21 cellular contexts compared by ENCODE assay signal in the genomic region with DNA sequence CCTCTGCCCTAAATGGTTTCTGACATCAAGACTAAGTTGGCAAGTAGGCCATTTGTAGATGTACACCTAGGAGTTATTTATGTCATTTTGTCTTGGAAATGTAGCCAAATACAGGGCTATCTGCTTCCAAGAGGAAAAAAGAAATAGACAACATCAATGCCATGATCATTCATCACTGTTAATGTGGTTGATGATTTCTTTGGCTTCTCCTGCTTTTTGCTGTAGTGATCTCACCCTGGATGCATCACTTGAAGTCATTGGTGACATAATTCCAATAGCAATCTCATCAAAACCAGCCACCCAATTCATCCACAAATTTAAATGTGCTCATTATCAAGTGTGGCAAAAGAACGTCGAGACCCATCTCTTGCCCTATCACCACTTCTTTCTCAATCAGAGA.
A peak's percentile ranks its signal among the peaks of the same experiment; 100 is the strongest.
DNase-seq lines count a peak whose midpoint lies in the region; FAIRE-seq and TF ChIP-seq lines count a peak whose summit lies in the region.
"Had no signal": no experiment of that assay in that cellular context is flagged by ENCODE, and none has a peak within 500 bp of the region (broad histone marks: within the 10 kb centered on the region; RNA-seq: fewer than 3 reads in every experiment).

No MANE protein-coding gene starts in this region.

- no peak for FAIRE-seq in astrocyte (lab: Jason Lieb, UNC)
- FAIRE-seq: A204.1, GM12878, GM19239 had no signal

- DNase-seq in GM23248, result peak; percentile 25
- peak; percentile 50 for DNase-seq in astrocyte (ENCODE audit: low read depth)
- peak; percentile 10 for DNase-seq in fibroblast of peridontal ligament (ENCODE audit: extremely low read depth)
- no peak for DNase-seq in foreskin melanocyte
- DNase-seq in activated gamma-delta T cell treated with Interleukin-2 at 50 U/mL for 16 hours, result no peak
- no peak for DNase-seq in NCI-H2029 treated with DMSO at 0.1 percent for 48 hours (lab: John Stamatoyannopoulos, UW)
- DNase-seq: Caco-2; CD4-positive, CD25-positive, alpha-beta regulatory T cell; CD8-positive, alpha-beta T cell; DMS153; DND-41; GDM1; H9 had no signal

- H3K27me3 ChIP-seq in GM23248 (replicated peaks; ENCODE audit: insufficient read depth), result no peaks in the 10 kb centered on the region
- H3K27me3 ChIP-seq in astrocyte (ENCODE audit: insufficient read depth, low read length), result no peaks in the 10 kb centered on the region
- H3K27me3 ChIP-seq: BLaER1 had no signal

- in situ Hi-C loops in GM23248 (cut with MboI), result no loop called here

- no peaks in the 10 kb centered on the region for H3K9me3 Mint-ChIP-seq in astrocyte (ENCODE audit: unreplicated experiment)
- H3K9me3 Mint-ChIP-seq: GM23338, H9 had no signal

- H3F3A ChIP-seq in GM23248 (ENCODE audit: insufficient read depth), result no peaks in the 10 kb centered on the region

- H3K4me1 ChIP-seq in GM23248 (ENCODE audit: insufficient read depth) (no peaks in the 10 kb centered on the region), astrocyte (ENCODE audit: insufficient read depth, low read length) (no peaks in the 10 kb centered on the region)
- H3K4me1 ChIP-seq: Caco-2 had no signal

- H3K4me3 ChIP-seq in GM23248, result no peak overlapping the region
- no peak overlapping the region for H3K4me3 ChIP-seq in astrocyte (ENCODE audit: insufficient read depth, low read depth, low read length)
- H3K4me3 ChIP-seq: BLaER1, GM12878, GM23338 had no signal

- no peaks in the 10 kb centered on the region for H3K4me1 Mint-ChIP-seq in astrocyte (ENCODE audit: low read depth, unreplicated experiment)
- H3K4me1 Mint-ChIP-seq: B cell; CD4-positive, CD25-positive, alpha-beta regulatory T cell; H9 had no signal

- no peak overlapping the region for H3K9ac ChIP-seq in GM23248
- no peak overlapping the region for H3K9ac ChIP-seq in astrocyte (ENCODE audit: low read length)
- H3K9ac ChIP-seq: BLaER1 had no signal

- no peak overlapping the region for H3K27ac Mint-ChIP-seq in astrocyte (ENCODE audit: unreplicated experiment)
- H3K27ac Mint-ChIP-seq: B cell; CD4-positive, CD25-positive, alpha-beta regulatory T cell; CD8-positive, alpha-beta T cell; GM23338; H9 had no signal

- WGBS in GM23248 (ENCODE audit: low coverage in 1 of 2, low lambda C conversion rate in 2 of 2, missing lambda C conversion rate in 2 of 2), 2 experiments, result 28 to 33% methylated on average over 2 of the region's 2 CpGs

- no peak overlapping the region for H3K27ac ChIP-seq in GM23248
- H3K27ac ChIP-seq in astrocyte (ENCODE audit: low read depth, low read length), result no peak overlapping the region
- H3K27ac ChIP-seq: 22Rv1, BLaER1, C4-2B had no signal

- TF ChIP-seq CTCF in astrocyte (IDR thresholded peaks at IDR 0.05; ENCODE audit: insufficient read depth, low read depth, low read length), result no peak

- no peak overlapping the region for H3K4me2 ChIP-seq in GM23248 (ENCODE audit: unreplicated experiment)
- no peak overlapping the region for H3K4me2 ChIP-seq in astrocyte (ENCODE audit: low read length)
- H3K4me2 ChIP-seq: BLaER1, GM23338 had no signal

- H3K4me3 Mint-ChIP-seq in astrocyte (ENCODE audit: unreplicated experiment), result no peak overlapping the region
- H3K4me3 Mint-ChIP-seq: B cell; CD4-positive, CD25-positive, alpha-beta regulatory T cell; CD8-positive, alpha-beta T cell; GM23338; H9 had no signal

- H3K36me3 Mint-ChIP-seq in astrocyte (ENCODE audit: low read depth, unreplicated experiment), result no peaks in the 10 kb centered on the region
- H3K36me3 Mint-ChIP-seq: CD4-positive, CD25-positive, alpha-beta regulatory T cell; CD8-positive, alpha-beta T cell had no signal

- no peaks in the 10 kb centered on the region for H3K27me3 Mint-ChIP-seq in astrocyte (ENCODE audit: low read depth, unreplicated experiment)
- H3K27me3 Mint-ChIP-seq: B cell; CD4-positive, CD25-positive, alpha-beta regulatory T cell had no signal

- H3K9me3 ChIP-seq in GM23248 (ENCODE audit: low read depth), result no peaks in the 10 kb centered on the region
- no peaks in the 10 kb centered on the region for H3K9me3 ChIP-seq in astrocyte (ENCODE audit: insufficient read depth, low read depth, low read length)
- H3K9me3 ChIP-seq: Caco-2 had no signal

- H3K36me3 ChIP-seq in GM23248 (ENCODE audit: low read depth), result no peaks in the 10 kb centered on the region
- H3K36me3 ChIP-seq in astrocyte (ENCODE audit: insufficient read depth, low read length), result no peaks in the 10 kb centered on the region
- H3K36me3 ChIP-seq: BLaER1 had no signal

- H3K9me2 ChIP-seq in GM23248 (ENCODE audit: insufficient read depth), result no peaks in the 10 kb centered on the region

- H2AFZ ChIP-seq in GM23248 (no peak overlapping the region), astrocyte (ENCODE audit: low read depth, low read length) (no peak overlapping the region)
- H2AFZ ChIP-seq: GM23338 had no signal

- H3K79me2 ChIP-seq in GM23248 (ENCODE audit: insufficient read depth) (no peaks in the 10 kb centered on the region), astrocyte (ENCODE audit: insufficient read depth, low read length) (no peaks in the 10 kb centered on the region)

- H4K20me1 ChIP-seq in GM23248 (ENCODE audit: insufficient read depth), result no peaks in the 10 kb centered on the region
- H4K20me1 ChIP-seq in astrocyte (ENCODE audit: insufficient read depth, low read length), result no peaks in the 10 kb centered on the region
- H4K20me1 ChIP-seq: BLaER1 had no signal

Comparison
In these comparisons a context has a peak if more than half of its experiments do, and no peak if none do; other contexts are left out.
1. DNase-seq: peak in GM23248 (single experiment), astrocyte (single experiment) and fibroblast of peridontal ligament (single experiment); none in foreskin melanocyte (single experiment), activated gamma-delta T cell treated with Interleukin-2 at 50 U/mL for 16 hours (single experiment) and NCI-H2029 treated with DMSO at 0.1 percent for 48 hours (single experiment).